ENCODE assay signal across 19 cellular contexts in genomic region chr1:110228853-110229252, GRCh38.
"Had no signal": no experiment of that assay in that cellular context is flagged by ENCODE, and none has a peak within 500 bp of the region (broad histone marks: within the 10 kb centered on the region; RNA-seq: fewer than 3 reads in every experiment).

No MANE protein-coding gene starts in this region.

- H3K9me3 ChIP-seq: adrenal gland, pancreas, psoas muscle, transverse colon, vagina had no signal

- H3K9me3 Mint-ChIP-seq: memory B cell; natural killer cell treated with Interleukin-12 subunit alpha and Interleukin-12 subunit beta and Interleukin-15 and Interleukin-18, amount 100 ng/mL, for 72 hours; stimulated activated effector memory CD8-positive, alpha-beta T cell treated with anti-CD3 and anti-CD28 coated beads, Interleukin-12 subunit alpha, Interleukin-12 subunit beta, amount 100 ng/mL, for 72 hours; stimulated activated naive CD8-positive, alpha-beta T cell treated with anti-CD3 and anti-CD28 coated beads, Interleukin-15, amount 100 ng/mL, for 72 hours; T-cell had no signal

- H3K4me1 Mint-ChIP-seq: memory B cell, T-cell had no signal

- H3K27me3 Mint-ChIP-seq: activated naive CD8-positive, alpha-beta T cell; memory B cell; natural killer cell treated with Interleukin-12 subunit alpha and Interleukin-12 subunit beta and Interleukin-15 and Interleukin-18, amount 100 ng/mL, for 72 hours; stimulated activated naive CD8-positive, alpha-beta T cell treated with anti-CD3 and anti-CD28 coated beads, Interleukin-15, amount 100 ng/mL, for 72 hours; T-cell had no signal

- H3K27me3 ChIP-seq: adrenal gland, pancreas, right atrium auricular region, transverse colon, vagina had no signal

- DNase-seq: activated CD4-positive, alpha-beta T cell treated with anti-CD3 and anti-CD28 coated beads for 1 hour; activated CD4-positive, alpha-beta T cell treated with anti-CD3 and anti-CD28 coated beads, Interleukin-2, amount 50 U/mL, for 1 hour; activated CD8-positive, alpha-beta T cell treated with anti-CD3 and anti-CD28 coated beads, Interleukin-2, amount 10 ng/mL, durations not matched to agents 7 days and 5 days; activated naive CD4-positive, alpha-beta T cell; foreskin melanocyte; hippocampal formation; left ventricle myocardium superior; psoas muscle; stimulated activated naive CD8-positive, alpha-beta T cell treated with anti-CD3 and anti-CD28 coated beads, Interleukin-15, amount 100 ng/mL, for 72 hours; T-cell; transverse colon had no signal

- H3K4me3 Mint-ChIP-seq: activated CD8-positive, alpha-beta T cell treated with anti-CD3 and anti-CD28 coated beads, Interleukin-2, amount 10 ng/mL, durations not matched to agents 7 days and 5 days; activated naive CD8-positive, alpha-beta T cell; memory B cell; natural killer cell treated with Interleukin-12 subunit alpha and Interleukin-12 subunit beta and Interleukin-15 and Interleukin-18, amount 100 ng/mL, for 72 hours; stimulated activated effector memory CD8-positive, alpha-beta T cell treated with anti-CD3 and anti-CD28 coated beads, Interleukin-12 subunit alpha, Interleukin-12 subunit beta, amount 100 ng/mL, for 72 hours; stimulated activated naive CD8-positive, alpha-beta T cell treated with anti-CD3 and anti-CD28 coated beads, Interleukin-15, amount 100 ng/mL, for 72 hours; T-cell had no signal

- H3K27ac Mint-ChIP-seq: activated CD8-positive, alpha-beta T cell treated with anti-CD3 and anti-CD28 coated beads, Interleukin-2, amount 10 ng/mL, durations not matched to agents 7 days and 5 days; activated naive CD8-positive, alpha-beta T cell; memory B cell; natural killer cell treated with Interleukin-12 subunit alpha and Interleukin-12 subunit beta and Interleukin-15 and Interleukin-18, amount 100 ng/mL, for 72 hours; T-cell had no signal

- ATAC-seq: activated CD8-positive, alpha-beta T cell treated with anti-CD3 and anti-CD28 coated beads, Interleukin-2, amount 10 ng/mL, durations not matched to agents 7 days and 5 days; left ventricle myocardium superior; natural killer cell treated with Interleukin-12 subunit alpha and Interleukin-12 subunit beta and Interleukin-15 and Interleukin-18, amount 100 ng/mL, for 72 hours; stimulated activated effector memory CD8-positive, alpha-beta T cell treated with anti-CD3 and anti-CD28 coated beads, Interleukin-12 subunit alpha, Interleukin-12 subunit beta, amount 100 ng/mL, for 72 hours; stimulated activated naive CD8-positive, alpha-beta T cell treated with anti-CD3 and anti-CD28 coated beads, Interleukin-15, amount 100 ng/mL, for 72 hours; T-cell had no signal

- H3K36me3 Mint-ChIP-seq: natural killer cell treated with Interleukin-12 subunit alpha and Interleukin-12 subunit beta and Interleukin-15 and Interleukin-18, amount 100 ng/mL, for 72 hours had no signal

- H3K4me1 ChIP-seq: adrenal gland, pancreas, psoas muscle, right atrium auricular region, transverse colon had no signal

- H3K36me3 ChIP-seq: transverse colon had no signal

- H3K27ac ChIP-seq: pancreas, psoas muscle, right atrium auricular region, transverse colon, vagina had no signal

- H3K4me3 ChIP-seq: adrenal gland, pancreas, psoas muscle, right atrium auricular region, transverse colon, vagina had no signal
